In the genomic region with DNA sequence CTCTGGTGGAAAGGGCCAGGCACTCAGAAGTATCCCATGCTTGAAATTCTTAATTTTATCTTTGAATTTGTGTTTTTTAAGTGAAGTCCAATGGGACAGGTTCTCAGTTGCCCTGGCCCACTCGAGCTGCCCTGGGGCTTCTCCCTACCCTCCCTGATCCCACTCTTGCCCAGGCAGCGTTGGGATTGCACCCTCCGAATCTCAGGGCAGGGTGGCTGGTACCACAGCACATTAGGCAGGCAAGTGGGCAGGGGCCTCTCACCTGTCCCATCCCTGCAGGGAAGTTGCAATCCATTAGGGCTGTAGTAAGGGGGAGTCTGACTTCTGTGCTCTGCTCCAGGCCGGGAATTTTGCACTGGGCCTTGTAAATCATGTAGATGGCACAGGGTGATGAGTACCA, we compare ENCODE assay signal across 21 cellular contexts. TPM values are rescaled to one million over a fixed set of nuclear protein-coding genes. Genes with fewer than 3 reads are reported as not detected.
DNase-seq lines count a peak whose midpoint lies in the region; ATAC-seq, FAIRE-seq and TF ChIP-seq lines count a peak whose summit lies in the region.
"Had no signal": no experiment of that assay in that cellular context is flagged by ENCODE, and none has a peak within 500 bp of the region (broad histone marks: within the 10 kb centered on the region; RNA-seq: fewer than 3 reads in every experiment).

No MANE protein-coding gene starts in this region.

- H3K4ac ChIP-seq in H1 (replicated peaks; ENCODE audit: insufficient read length, low read depth, low read length) (no peak overlapping the region), neuronal stem cell (ENCODE audit: low read length) (no peak overlapping the region)

- H3K27me3 Mint-ChIP-seq in CD4-positive, alpha-beta T cell: no peaks in the 10 kb centered on the region
- no peaks in the 10 kb centered on the region for H3K27me3 Mint-ChIP-seq in T-helper 17 cell
- H3K27me3 Mint-ChIP-seq: memory B cell; natural killer cell treated with Interleukin-12 subunit alpha and Interleukin-12 subunit beta and Interleukin-15 and Interleukin-18, amount 100 ng/mL, for 72 hours had no signal

- no peak overlapping the region for H3K4me3 ChIP-seq in Karpas-422 (ENCODE audit: low read length)
- no peak overlapping the region; a peak in 1 of 8 replicates for H3K4me3 ChIP-seq in H1 (ENCODE audit: extremely low read depth in 1 of 4, insufficient read depth in 2 of 4, low read depth in 3 of 4, low read length in 4 of 4)
- no peak overlapping the region for H3K4me3 ChIP-seq in neuronal stem cell (ENCODE audit: low read length in 2 of 2)
- H3K4me3 ChIP-seq: SJCRH30 had no signal

- intact Hi-C loops in CD4-positive, alpha-beta T cell (cut with DNase I, micrococcal nuclease): loop anchor here (5.0 to 10.0 kb wide), 5 partner anchors 72 to 928 kb away; a partner anchor contains a TSS

- CTCF ChIA-PET in CD4-positive, alpha-beta T cell (lab: Charles Lee): interaction anchor here (0.5 kb wide), 2 partner anchors 11 to 107 kb away, joined by 3 to 5 read pairs; no protein-coding TSS in a partner anchor
- CTCF ChIA-PET in H1 (lab: Charles Lee; ENCODE audit: partially characterized antibody): interaction anchor here (0.7 kb wide), 1 partner anchor 386 kb away, joined by 3 read pairs; no protein-coding TSS in a partner anchor

- FAIRE-seq in H1 (lab: Jason Lieb, UNC): no peak
- FAIRE-seq: frontal cortex, GM18507 had no signal

- H2BK12ac ChIP-seq in H1 (ENCODE audit: low read depth, low read length) (no peak overlapping the region), neuronal stem cell (ENCODE audit: low read length) (no peak overlapping the region)

- H3K27ac Mint-ChIP-seq in CD4-positive, alpha-beta T cell: no peak overlapping the region
- H3K27ac Mint-ChIP-seq in T-helper 17 cell: no peak overlapping the region

- no peaks in the 10 kb centered on the region for H3K27me3 ChIP-seq in CD4-positive, alpha-beta T cell (ENCODE audit: control insufficient read depth, insufficient read depth, low read length)
- no peaks in the 10 kb centered on the region for H3K27me3 ChIP-seq in Karpas-422 (ENCODE audit: low read length)
- no peaks in the 10 kb centered on the region for H3K27me3 ChIP-seq in H1 (replicated peaks in 1 of 4; ENCODE audit: control insufficient read depth in 3 of 4, extremely low read depth in 1 of 4, insufficient read depth in 3 of 4, low read length in 3 of 4)
- H3K27me3 ChIP-seq in neuronal stem cell (ENCODE audit: control insufficient read depth in 3 of 3, insufficient read depth in 3 of 3, low read depth in 1 of 3, low read length in 3 of 3): no peaks in the 10 kb centered on the region
- H3K27me3 ChIP-seq: SJCRH30, tibial artery had no signal

- H4K8ac ChIP-seq in H1 (ENCODE audit: extremely low read depth, insufficient read depth, low read length) (no peak overlapping the region), neuronal stem cell (ENCODE audit: low read depth, low read length) (no peak overlapping the region)

- no peak overlapping the region for H3K14ac ChIP-seq in H1 (ENCODE audit: insufficient read length)
- H3K14ac ChIP-seq in neuronal stem cell (ENCODE audit: low read length): no peak overlapping the region

- H4K20me1 ChIP-seq in Karpas-422 (ENCODE audit: insufficient read depth, low read depth, low read length) (peaks cover 10% of the 10 kb centered on the region), H1 (replicated peaks in 1 of 2; ENCODE audit: control insufficient read depth in 1 of 2, insufficient read depth in 2 of 2, low read length in 2 of 2) (peaks cover 0 to 3% of the 10 kb centered on the region in 2 experiments)

- H2BK5ac ChIP-seq in H1 (ENCODE audit: low read depth, low read length) (no peak overlapping the region), neuronal stem cell (ENCODE audit: low read length) (no peak overlapping the region)

- peak overlapping the region; percentile 84 for H3K4me3 Mint-ChIP-seq in CD4-positive, alpha-beta T cell
- H3K4me3 Mint-ChIP-seq in T-helper 17 cell: no peak overlapping the region

- H3K36me3 Mint-ChIP-seq in CD4-positive, alpha-beta T cell (ENCODE audit: low read depth): peaks cover 24% of the 10 kb centered on the region
- no peaks in the 10 kb centered on the region for H3K36me3 Mint-ChIP-seq in T-helper 17 cell (ENCODE audit: low read depth)

- no peaks in the 10 kb centered on the region for H3K9me3 Mint-ChIP-seq in CD4-positive, alpha-beta T cell
- H3K9me3 Mint-ChIP-seq: memory B cell; natural killer cell treated with Interleukin-12 subunit alpha and Interleukin-12 subunit beta and Interleukin-15 and Interleukin-18, amount 100 ng/mL, for 72 hours had no signal

- H3K23ac ChIP-seq in H1 (ENCODE audit: insufficient read length) (no peak overlapping the region), neuronal stem cell (ENCODE audit: low read depth, low read length, poor library complexity) (no peak overlapping the region)

- H3K36me3 ChIP-seq in Karpas-422 (ENCODE audit: insufficient read depth, low read length): peaks cover 17% of the 10 kb centered on the region
- peaks cover 0 to 6% (median 0%) of the 10 kb centered on the region in 4 experiments; a peak in 1 of 8 replicates for H3K36me3 ChIP-seq in H1 (ENCODE audit: control insufficient read depth in 2 of 4, insufficient read depth in 4 of 4, low read length in 3 of 4)
- H3K36me3 ChIP-seq in neuronal stem cell (replicated peaks in 1 of 2; ENCODE audit: control insufficient read depth in 2 of 2, insufficient read depth in 2 of 2, low read length in 2 of 2): peaks cover 0 to 25% of the 10 kb centered on the region in 2 donors
- H3K36me3 ChIP-seq: tibial artery had no signal

- 88% methylated on average over 4 of the region's 4 CpGs; no CpG with 5 or more reads in 1 of the 2 experiments for WGBS in H1 (ENCODE audit: extremely low coverage in 1 of 2, insufficient coverage in 1 of 2, insufficient read length in 1 of 2, insufficient replicate concordance in 2 of 2, low coverage in 1 of 2, low lambda C conversion rate in 2 of 2, missing lambda C conversion rate in 1 of 2), 2 experiments
- WGBS in neuronal stem cell (ENCODE audit: extremely low coverage in 2 of 2, insufficient read length in 2 of 2, insufficient replicate concordance in 1 of 2), 2 donors: no CpG with 5 or more reads among the region's 4 CpGs

- POLR2A ChIA-PET in CD4-positive, alpha-beta T cell (lab: Charles Lee): interaction anchor here (0.6 to 4.6 kb wide), 2 partner anchors 70 to 191 kb away, joined by 3 to 89 read pairs; a partner anchor contains a TSS
- POLR2A ChIA-PET in H1 (lab: Charles Lee; ENCODE audit: partially characterized antibody): interaction anchor here (1.7 to 3.8 kb wide), 2 partner anchors 16 to 70 kb away, joined by 4 to 16 read pairs; a partner anchor contains a TSS

- TF ChIP-seq EP300 in H1 (IDR thresholded peaks at IDR 0.05; ENCODE audit: borderline replicate concordance in 1 of 2, low read depth in 2 of 2, low read length in 2 of 2): no peak

- H3K9me2 ChIP-seq in Karpas-422 (replicated peaks; ENCODE audit: insufficient read depth, low read length): no peaks in the 10 kb centered on the region

- H3K79me1 ChIP-seq in H1 (ENCODE audit: low read depth, low read length) (peaks cover 5% of the 10 kb centered on the region), neuronal stem cell (ENCODE audit: low read depth, low read length) (peaks cover 2% of the 10 kb centered on the region)

- H3K4me1 ChIP-seq in Karpas-422 (ENCODE audit: low read length): peaks cover 36% of the 10 kb centered on the region
- peaks cover 1 to 6% (median 5%) of the 10 kb centered on the region in 4 experiments for H3K4me1 ChIP-seq in H1 (replicated peaks in 1 of 4; ENCODE audit: control insufficient read depth in 3 of 4, insufficient read depth in 4 of 4, low read length in 3 of 4)
- H3K4me1 ChIP-seq in neuronal stem cell (ENCODE audit: control insufficient read depth in 2 of 2, insufficient read depth in 1 of 2, low read depth in 1 of 2, low read length in 2 of 2): peaks cover 3 to 5% of the 10 kb centered on the region in 2 donors
- H3K4me1 ChIP-seq: SJCRH30 had no signal

- no peak overlapping the region for H2AFZ ChIP-seq in Karpas-422 (ENCODE audit: low read length)
- H2AFZ ChIP-seq in H1 (ENCODE audit: low read length): no peak overlapping the region
- no peak overlapping the region for H2AFZ ChIP-seq in neuronal stem cell (ENCODE audit: low read length)

- no peak overlapping the region for H2BK20ac ChIP-seq in H1 (ENCODE audit: low read length)

- peaks cover 70% of the 10 kb centered on the region for H3K79me2 ChIP-seq in Karpas-422 (ENCODE audit: low read length)
- peaks cover 8 to 63% of the 10 kb centered on the region in 2 experiments for H3K79me2 ChIP-seq in H1 (ENCODE audit: control insufficient read depth in 1 of 2, insufficient read depth in 2 of 2, low read length in 2 of 2)

- H4K91ac ChIP-seq in H1 (replicated peaks; ENCODE audit: insufficient read length, low read length) (no peak overlapping the region), neuronal stem cell (ENCODE audit: low read depth, low read length, poor library complexity) (no peak overlapping the region)

- H3K4me2 ChIP-seq in Karpas-422 (ENCODE audit: low read depth, low read length, poor library complexity, severe bottlenecking) (peak overlapping the region; percentile 87), H1 (ENCODE audit: insufficient read depth in 1 of 2, low read depth in 2 of 2, low read length in 2 of 2) (peak overlapping the region; percentile 22 to 92; a peak in 2 of 4 replicates), neuronal stem cell (ENCODE audit: insufficient read depth, low read length, poor library complexity, severe bottlenecking) (no peak overlapping the region)

- TF ChIP-seq POLR2A in H1 (IDR thresholded peaks at IDR 0.05; ENCODE audit: control extremely low read depth in 1 of 2, low read depth in 2 of 2, low read length in 2 of 2): no peak

- peaks cover 43% of the 10 kb centered on the region for H3K4me1 Mint-ChIP-seq in CD4-positive, alpha-beta T cell (ENCODE audit: low read depth)
- H3K4me1 Mint-ChIP-seq in T-helper 17 cell: peaks cover 26% of the 10 kb centered on the region

- no peak overlapping the region for H4K5ac ChIP-seq in H1 (ENCODE audit: insufficient read length, low read depth, low read length)

- H3K56ac ChIP-seq in H1 (replicated peaks; ENCODE audit: insufficient read length, low read depth, low read length): no peak overlapping the region

- no peak for ATAC-seq in CD4-positive, alpha-beta T cell (ENCODE audit: poor library complexity)
- ATAC-seq in T-helper 17 cell: no peak
- ATAC-seq: natural killer cell treated with Interleukin-12 subunit alpha and Interleukin-12 subunit beta and Interleukin-15 and Interleukin-18, amount 100 ng/mL, for 72 hours had no signal

- no peak overlapping the region for H2AK5ac ChIP-seq in H1 (ENCODE audit: low read depth, low read length)
- no peak overlapping the region for H2AK5ac ChIP-seq in neuronal stem cell (ENCODE audit: low read depth, low read length)

- no peak for TF ChIP-seq CTCF in CD4-positive, alpha-beta T cell (IDR thresholded peaks at IDR 0.05)
- TF ChIP-seq CTCF in H1 (IDR thresholded peaks at IDR 0.05; ENCODE audit: control extremely low read depth in 1 of 3, insufficient read depth in 1 of 3, low read depth in 1 of 3, low read length in 3 of 3): no peak

- H3K18ac ChIP-seq in H1 (ENCODE audit: extremely low read depth, low read length): no peak overlapping the region
- peak overlapping the region; percentile 45 for H3K18ac ChIP-seq in neuronal stem cell (ENCODE audit: low read length)

- DNase-seq in CD4-positive, alpha-beta T cell: no peak
- DNase-seq in Karpas-422 (no peak), H1 (ENCODE audit: low read depth in 1 of 2, low spot score in 2 of 2) (no peak), neuronal stem cell (ENCODE audit: low spot score) (no peak), NCI-H1105 (lab: John Stamatoyannopoulos, UW) (no peak), GDM1 (lab: John Stamatoyannopoulos, UW) (no peak), T-helper 17 cell (no peak)
- DNase-seq: activated effector memory CD4-positive, alpha-beta T cell treated with anti-CD3 and anti-CD28 coated beads, Interleukin-2, amount 50 U/mL, for 16 hours; amniotic stem cell; Caco-2; GOT3; NCI-H146; OCI-M1; SJCRH30; stimulated activated CD4-positive, alpha-beta T cell treated with anti-CD3 and anti-CD28 coated beads, Interleukin-15, amount 100 ng/mL, for 24 hours; T1000 had no signal

- no peak overlapping the region for H2BK15ac ChIP-seq in H1 (ENCODE audit: low read length)
- no peak overlapping the region for H2BK15ac ChIP-seq in neuronal stem cell (ENCODE audit: low read length)

- no peaks in the 10 kb centered on the region; the same call in 1 of the 2 replicates for H3K23me2 ChIP-seq in H1 (ENCODE audit: low read depth, low read length)

- no peaks in the 10 kb centered on the region for H3K9me3 ChIP-seq in CD4-positive, alpha-beta T cell (ENCODE audit: control insufficient read depth, low read length)
- H3K9me3 ChIP-seq in Karpas-422 (ENCODE audit: low read length) (no peaks in the 10 kb centered on the region), H1 (ENCODE audit: insufficient read depth in 2 of 2, low read depth in 1 of 2, low read length in 1 of 2) (no peaks in the 10 kb centered on the region), neuronal stem cell (replicated peaks in 1 of 2; ENCODE audit: control insufficient read depth in 2 of 2, insufficient read depth in 1 of 2, low read depth in 1 of 2, low read length in 2 of 2) (peaks cover 0 to 8% of the 10 kb centered on the region in 2 donors), T-helper 17 cell (ENCODE audit: control insufficient read depth, low read length, poor library complexity, severe bottlenecking) (no peaks in the 10 kb centered on the region)
- H3K9me3 ChIP-seq: Caco-2, tibial artery had no signal

- H3K27ac ChIP-seq in CD4-positive, alpha-beta T cell (ENCODE audit: low read depth, low read length): no peak overlapping the region
- peak overlapping the region; percentile 98 for H3K27ac ChIP-seq in Karpas-422 (ENCODE audit: low read length)
- no peak overlapping the region for H3K27ac ChIP-seq in H1 (ENCODE audit: low read depth, low read length)
- H3K27ac ChIP-seq in neuronal stem cell (replicated peaks; ENCODE audit: low read length): no peak overlapping the region
- H3K27ac ChIP-seq: SJCRH30, tibial artery had no signal

- no peak for TF ChIP-seq RAD21 in H1 (IDR thresholded peaks at IDR 0.05 in 1 of 2, conservative IDR thresholded peaks at IDR 0.05 in 1 of 2; ENCODE audit: low read depth in 2 of 2, low read length in 2 of 2)

- H3K9ac ChIP-seq in Karpas-422 (ENCODE audit: low read length) (0 out of 2 replicates have a peak overlapping the region, but pooled peaks have one; percentile 85), H1 (replicated peaks in 1 of 4; ENCODE audit: extremely low read depth in 1 of 4, low read depth in 3 of 4, low read length in 3 of 4) (peak overlapping the region in 1 of 4 experiments; percentile 24; a peak in 1 of 7 replicates), neuronal stem cell (ENCODE audit: low read depth, low read length, poor library complexity) (no peak overlapping the region)

- no peak overlapping the region for H2BK120ac ChIP-seq in H1 (replicated peaks; ENCODE audit: low read depth, low read length)
- no peak overlapping the region for H2BK120ac ChIP-seq in neuronal stem cell (ENCODE audit: low read depth, low read length)

RNA-seq across cellular contexts. Expression of a gene that starts 2.7 kb away (rescaled TPM):
- 10 to 100 TPM; 19.5 to 21.8 TPM for total RNA-seq in CD4-positive, alpha-beta T cell
- total RNA-seq in Karpas-422 (2014; rRNA removed; shearing (Covaris generic); ENCODE audit: low replicate concordance): 40.9 and 66.4 TPM in 2 replicates
- total RNA-seq in H1 (2021; fragmentation: NEBNext Ultra II Directional; extraction: Animal tissue kit (Norgen Biotek cat#: 25700)): 29.5 and 31.2 TPM in 2 replicates
- polyA plus RNA-seq in H1 (2011; rRNA removed): 22.4 and 22.9 TPM in 2 replicates
- polyA plus RNA-seq in H1 (2011; cell fraction: cytosol; rRNA removed): 20.4 TPM
- 35.1 TPM for polyA plus RNA-seq in H1 (2011; cell fraction: nucleus; rRNA removed)
- polyA plus RNA-seq in H1 (2012, experiment 1 of 2): 23.3 to 28.3 TPM (median 26.9 TPM) in 4 replicates
- 4.7 TPM for polyA plus RNA-seq in H1 (2012, experiment 2 of 2)
- 15.1 TPM for polyA plus RNA-seq in H1 (2013, experiment 1 of 2)
- 14.0 TPM for polyA plus RNA-seq in H1 (2013, experiment 2 of 2)
- polyA minus RNA-seq in H1 (2011; rRNA and poly(A)+ RNA removed): 21.2 and 27.5 TPM in 2 replicates
- polyA minus RNA-seq in H1 (2011; cell fraction: cytosol; rRNA and poly(A)+ RNA removed): 28.9 TPM
- polyA minus RNA-seq in H1 (2011; cell fraction: nucleus; rRNA and poly(A)+ RNA removed): 49.8 TPM
- 34.4 TPM for polyA plus RNA-seq in neuronal stem cell (2013, experiment 1 of 2)
- polyA plus RNA-seq in neuronal stem cell (2013, experiment 2 of 2): 34.3 TPM
- 100 to 1,000 TPM in 1 of 2 donors, 10 to 100 TPM in 1; 45.5 to 122 TPM for total RNA-seq in T-helper 17 cell
